16 cellular contexts compared by ENCODE assay signal in the genomic region with DNA sequence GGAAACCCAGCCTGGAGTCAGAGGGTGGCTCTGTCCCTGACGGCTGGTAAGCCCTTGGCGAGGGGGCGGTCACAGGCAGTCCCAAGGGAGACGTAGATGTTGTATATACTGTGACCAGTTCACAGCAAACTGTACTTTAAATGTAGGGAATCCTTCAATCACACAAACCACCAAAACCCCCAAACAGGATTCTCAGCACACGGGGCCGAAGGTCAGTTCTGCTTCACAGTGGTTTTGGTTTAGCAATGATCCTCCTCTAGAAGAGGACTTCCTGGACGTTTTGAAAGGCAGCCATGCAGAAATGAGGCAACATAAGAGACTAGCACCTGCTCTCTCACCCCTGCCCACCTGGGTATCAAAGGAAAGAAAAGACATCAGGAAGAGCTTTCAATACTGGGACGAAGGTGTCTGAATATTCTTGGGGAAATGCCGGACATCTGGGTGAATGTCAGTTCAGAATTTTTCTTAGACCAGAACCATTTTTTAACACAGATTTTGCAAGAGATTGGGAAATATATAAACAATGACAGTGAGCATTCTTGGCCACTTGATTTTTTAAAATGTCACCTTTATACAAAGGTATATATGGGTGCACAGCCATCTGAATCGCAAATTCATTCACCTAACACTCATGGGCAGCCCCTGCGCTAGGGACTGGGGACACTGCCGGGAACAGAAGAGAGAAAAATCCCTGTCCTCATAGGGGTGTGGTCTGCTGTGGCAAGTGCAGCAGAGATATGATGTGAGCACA.
A peak's percentile ranks its signal among the peaks of the same experiment; 100 is the strongest.
DNase-seq lines count a peak whose midpoint lies in the region; FAIRE-seq and TF ChIP-seq lines count a peak whose summit lies in the region.
"Had no signal": no experiment of that assay in that cellular context is flagged by ENCODE, and none has a peak within 500 bp of the region (broad histone marks: within the 10 kb centered on the region; RNA-seq: fewer than 3 reads in every experiment).

No MANE protein-coding gene starts in this region.

- no peak for TF ChIP-seq POLR2A in lower leg skin (IDR thresholded peaks at IDR 0.05)

- H3K27ac ChIP-seq in HL-60 (replicated peaks) (peak overlapping the region; percentile 46), neutrophil (peak overlapping the region; percentile 97)
- H3K27ac ChIP-seq: psoas muscle, suprapubic skin had no signal

- TF ChIP-seq CTCF in HL-60 (IDR thresholded peaks at IDR 0.05; ENCODE audit: insufficient read depth, low read length) = no peak
- TF ChIP-seq CTCF in neutrophil (IDR thresholded peaks at IDR 0.05) = no peak
- no peak for TF ChIP-seq CTCF in lower leg skin (IDR thresholded peaks at IDR 0.05)

- H3K4me1 ChIP-seq in neutrophil (ENCODE audit: control insufficient read depth in 1 of 2, insufficient read depth in 1 of 2, low read depth in 1 of 2, low read length in 1 of 2) = peaks cover 72 to 73% of the 10 kb centered on the region in 2 experiments
- H3K4me1 ChIP-seq: psoas muscle had no signal

- intact Hi-C loops in lower leg skin (cut with DNase I; ENCODE audit: low total_unique reads) = no loop called here

- FAIRE-seq in GM18507 (lab: Jason Lieb, UNC) = peak; percentile 82
- FAIRE-seq: kidney had no signal

- no peaks in the 10 kb centered on the region for H3K9me3 ChIP-seq in neutrophil
- H3K9me3 ChIP-seq: psoas muscle, suprapubic skin had no signal

- no peak overlapping the region for H3K4me3 ChIP-seq in HL-60 (replicated peaks; ENCODE audit: insufficient read depth, low read length)
- peak overlapping the region; percentile 7 to 42 for H3K4me3 ChIP-seq in neutrophil (ENCODE audit: low read depth in 1 of 2, low read length in 1 of 2)
- H3K4me3 ChIP-seq in lower leg skin (ENCODE audit: low read depth, poor library complexity, severe bottlenecking) = no peak overlapping the region
- H3K4me3 ChIP-seq: psoas muscle, suprapubic skin had no signal

- 84 to 91% methylated on average over 12 of the region's 12 CpGs for WGBS in lower leg skin, 2 donors

- peaks cover 49% of the 10 kb centered on the region for H3K36me3 ChIP-seq in neutrophil

- DNase-seq in GM18507 (ENCODE audit: extremely low spot score, insufficient read length, low read depth) (no peak), HL-60 (ENCODE audit: low read depth in 1 of 2, low spot score in 1 of 2) (peak; percentile 30 to 76), SKM-1 treated with dmso at 0.1 percent for 144 hours (lab: John Stamatoyannopoulos, UW; ENCODE audit: unreplicated experiment) (peak; percentile 57), C1 segment of cervical spinal cord (lab: John Stamatoyannopoulos, UW) (no peak), lower leg skin (ENCODE audit: low spot score in 2 of 2) (no peak), dermis blood vessel endothelial cell (no peak)
- DNase-seq: CD4-positive, alpha-beta memory T cell; erythroblast; GOT3; head of caudate nucleus; kidney; NCI-H1105; NCI-H446 treated with DMSO at 0.1 percent for 48 hours; psoas muscle had no signal

- H3K27me3 ChIP-seq in HL-60 (ENCODE audit: insufficient read depth, poor library complexity, severe bottlenecking) (no peaks in the 10 kb centered on the region), neutrophil (no peaks in the 10 kb centered on the region)
- H3K27me3 ChIP-seq: suprapubic skin had no signal

Comparison
In these comparisons a context has a peak if more than half of its experiments do, and no peak if none do; other contexts are left out.
1. DNase-seq: peak in HL-60 (2 of 2) and SKM-1 treated with dmso at 0.1 percent for 144 hours (single experiment); none in GM18507 (single experiment), C1 segment of cervical spinal cord (0 of 14), lower leg skin (0 of 2) and dermis blood vessel endothelial cell (single experiment).
2. H3K4me3 ChIP-seq: peak in neutrophil (2 of 2); none in HL-60 (single experiment) and lower leg skin (single experiment).